In genomic region chr12:1993871-1994371, GRCh38 we compare ENCODE assay signal across 9 cellular contexts. TPM values are rescaled to one million over a fixed set of nuclear protein-coding genes. Genes with fewer than 3 reads are reported as not detected.
DNase-seq lines count a peak whose midpoint lies in the region; ATAC-seq and TF ChIP-seq lines count a peak whose summit lies in the region.
"Had no signal": no experiment of that assay in that cellular context is flagged by ENCODE, and none has a peak within 500 bp of the region (broad histone marks: within the 10 kb centered on the region; RNA-seq: fewer than 3 reads in every experiment).

No MANE protein-coding gene starts in this region.

- peak; percentile 43 for DNase-seq in HFFc6
- DNase-seq in SK-N-MC (ENCODE audit: low read depth, low spot score) = peak; percentile 64
- peak; percentile 47 for DNase-seq in fibroblast of the aortic adventitia (ENCODE audit: low read depth)
- DNase-seq in stimulated activated effector memory CD8-positive, alpha-beta T cell treated with anti-CD3 and anti-CD28 coated beads, Interleukin-12 subunit alpha, Interleukin-12 subunit beta, amount 100 ng/mL, for 72 hours (ENCODE audit: low spot score in 2 of 2) = peak in 1 of 2 donors; percentile 14
- DNase-seq in SKM-1 (lab: John Stamatoyannopoulos, UW; ENCODE audit: unreplicated experiment) = no peak
- DNase-seq: aorta, NCI-H446 had no signal

- TF ChIP-seq CTCF in HFFc6 (IDR thresholded peaks at IDR 0.05) = no peak
- TF ChIP-seq CTCF in fibroblast of the aortic adventitia (IDR thresholded peaks at IDR 0.05; ENCODE audit: insufficient read depth, low read length) = no peak

- H3K9me3 ChIP-seq in SK-N-MC (ENCODE audit: low read depth, low read length) = no peaks in the 10 kb centered on the region

- no peak overlapping the region for H3K9ac ChIP-seq in SK-N-MC (ENCODE audit: insufficient read length)

- peak; percentile 95 for ATAC-seq in stimulated activated effector memory CD8-positive, alpha-beta T cell treated with anti-CD3 and anti-CD28 coated beads, Interleukin-12 subunit alpha, Interleukin-12 subunit beta, amount 100 ng/mL, for 72 hours
- ATAC-seq in GM19467 (IDR thresholded peaks at IDR 0.05; ENCODE audit: unreplicated experiment) (no peak), HG03571 (IDR thresholded peaks at IDR 0.05; ENCODE audit: unreplicated experiment) (no peak)

- H3K36me3 ChIP-seq in SK-N-MC (ENCODE audit: insufficient read depth, low read length) = peaks cover 29% of the 10 kb centered on the region

- peaks cover 40% of the 10 kb centered on the region for H3K4me1 Mint-ChIP-seq in HFFc6 (ENCODE audit: low read depth)
- H3K4me1 Mint-ChIP-seq in stimulated activated effector memory CD8-positive, alpha-beta T cell treated with anti-CD3 and anti-CD28 coated beads, Interleukin-12 subunit alpha, Interleukin-12 subunit beta, amount 100 ng/mL, for 72 hours = peaks cover 43% of the 10 kb centered on the region

- peak overlapping the region; percentile 89 for H3K27ac Mint-ChIP-seq in HFFc6
- H3K27ac Mint-ChIP-seq in stimulated activated effector memory CD8-positive, alpha-beta T cell treated with anti-CD3 and anti-CD28 coated beads, Interleukin-12 subunit alpha, Interleukin-12 subunit beta, amount 100 ng/mL, for 72 hours = peak overlapping the region; percentile 77

- peaks cover 54% of the 10 kb centered on the region for H3K36me3 Mint-ChIP-seq in HFFc6 (ENCODE audit: low read depth)
- H3K36me3 Mint-ChIP-seq in stimulated activated effector memory CD8-positive, alpha-beta T cell treated with anti-CD3 and anti-CD28 coated beads, Interleukin-12 subunit alpha, Interleukin-12 subunit beta, amount 100 ng/mL, for 72 hours = peaks cover 73% of the 10 kb centered on the region

- H3K9me3 Mint-ChIP-seq in HFFc6 = no peaks in the 10 kb centered on the region
- H3K9me3 Mint-ChIP-seq in stimulated activated effector memory CD8-positive, alpha-beta T cell treated with anti-CD3 and anti-CD28 coated beads, Interleukin-12 subunit alpha, Interleukin-12 subunit beta, amount 100 ng/mL, for 72 hours = no peaks in the 10 kb centered on the region

- H3K4me3 ChIP-seq in SK-N-MC (peak overlapping the region; percentile 32), fibroblast of the aortic adventitia (ENCODE audit: low read depth, low read length) (no peak overlapping the region)

- peak overlapping the region; percentile 41; the same call in 1 of the 2 replicates for H3K4me3 Mint-ChIP-seq in HFFc6
- H3K4me3 Mint-ChIP-seq in stimulated activated effector memory CD8-positive, alpha-beta T cell treated with anti-CD3 and anti-CD28 coated beads, Interleukin-12 subunit alpha, Interleukin-12 subunit beta, amount 100 ng/mL, for 72 hours = peak overlapping the region; percentile 41

- H3K27me3 Mint-ChIP-seq in HFFc6 (ENCODE audit: insufficient read depth) = no peaks in the 10 kb centered on the region

- H3K27ac ChIP-seq in SK-N-MC = peak overlapping the region; percentile 84

RNA-seq across cellular contexts. Expression of gene DCP1B, which starts 10.3 kb away (rescaled TPM):
- total RNA-seq in HFFc6 (2021; fragmentation: NEBNext Ultra II Directional; extraction: Animal tissue kit (Norgen Biotek cat#: 25700)) = 10 to 100 TPM; 12.6 to 16.4 (median 14.5) TPM
- 6.2 and 23.5 TPM in 2 replicates for total RNA-seq in fibroblast of the aortic adventitia (ENCODE audit: low replicate concordance)

RNA-seq across cellular contexts. Expression of gene CACNA1C, which starts 58.9 kb away (rescaled TPM):
- total RNA-seq in HFFc6 (2021; fragmentation: NEBNext Ultra II Directional; extraction: Animal tissue kit (Norgen Biotek cat#: 25700)) = 10 to 100 TPM in 4 of 6 experiments, 1 to 10 TPM in 2; 6.7 to 11.5 (median 10.6) TPM
- 6.0 and 16.6 TPM in 2 replicates for total RNA-seq in fibroblast of the aortic adventitia (ENCODE audit: low replicate concordance)
